In genomic region chr2:128495996-128496547, GRCh38 we compare ENCODE assay signal across 14 cellular contexts.
DNase-seq lines count a peak whose midpoint lies in the region; ATAC-seq and TF ChIP-seq lines count a peak whose summit lies in the region.
"Had no signal": no experiment of that assay in that cellular context is flagged by ENCODE, and none has a peak within 500 bp of the region (broad histone marks: within the 10 kb centered on the region; RNA-seq: fewer than 3 reads in every experiment).

No MANE protein-coding gene starts in this region.

- H3K27ac ChIP-seq in DND-41 (ENCODE audit: low read length): no peak overlapping the region
- H3K27ac ChIP-seq in testis: peak overlapping the region in 1 of 2 donors; percentile 15
- H3K27ac ChIP-seq in colonic mucosa: no peak overlapping the region
- H3K27ac ChIP-seq: Peyer's patch had no signal

- TF ChIP-seq POLR2A in testis (IDR thresholded peaks at IDR 0.05): no peak

- 91 to 96% methylated on average over 4 of the region's 4 CpGs for WGBS in testis, 2 donors

- intact Hi-C loops in testis (cut with DNase I; ENCODE audit: low total_unique reads) (no loop called here), colonic mucosa (cut with DNase I) (no loop called here)

- H3K9me3 ChIP-seq in DND-41 (ENCODE audit: insufficient read depth, low read length, severe bottlenecking) (no peaks in the 10 kb centered on the region), MG63 (no peaks in the 10 kb centered on the region), testis (no peaks in the 10 kb centered on the region), colonic mucosa (no peaks in the 10 kb centered on the region)
- H3K9me3 ChIP-seq: Peyer's patch had no signal

- H3K4me3 ChIP-seq in DND-41 (ENCODE audit: low read depth in 1 of 2, low read length in 2 of 2) (no peak overlapping the region), MG63 (no peak overlapping the region), testis (no peak overlapping the region), colonic mucosa (no peak overlapping the region)
- H3K4me3 ChIP-seq: Peyer's patch had no signal

- H3K4me1 ChIP-seq in DND-41 (ENCODE audit: insufficient read depth, low read length) (peaks cover 29% of the 10 kb centered on the region), testis (peaks cover 36% of the 10 kb centered on the region), colonic mucosa (no peaks in the 10 kb centered on the region)
- H3K4me1 ChIP-seq: Peyer's patch had no signal

- no peaks in the 10 kb centered on the region for H4K20me1 ChIP-seq in DND-41 (ENCODE audit: insufficient read depth, low read length)

- no peaks in the 10 kb centered on the region for H3K36me3 ChIP-seq in DND-41 (ENCODE audit: insufficient read depth, low read length)
- H3K36me3 ChIP-seq in MG63: no peaks in the 10 kb centered on the region
- H3K36me3 ChIP-seq in testis (ENCODE audit: low read depth, missing control alignments): no peaks in the 10 kb centered on the region
- no peaks in the 10 kb centered on the region for H3K36me3 ChIP-seq in colonic mucosa
- H3K36me3 ChIP-seq: Peyer's patch had no signal

- no peak overlapping the region for H2AFZ ChIP-seq in DND-41 (ENCODE audit: low read depth, low read length)

- ATAC-seq in DND-41 (ENCODE audit: insufficient read depth, low read depth) (no peak), left lobe of liver (no peak)

- no peak for TF ChIP-seq CTCF in DND-41 (IDR thresholded peaks at IDR 0.05; ENCODE audit: borderline replicate concordance, extremely low read depth, low read length, poor library complexity, severe bottlenecking)
- TF ChIP-seq CTCF in testis (IDR thresholded peaks at IDR 0.05): no peak
- TF ChIP-seq CTCF in colonic mucosa (IDR thresholded peaks at IDR 0.05): no peak

- H3K79me2 ChIP-seq in DND-41 (ENCODE audit: insufficient read depth, low read length): no peaks in the 10 kb centered on the region

- H3K27me3 ChIP-seq in DND-41 (ENCODE audit: insufficient read depth, low read length, poor library complexity) (no peaks in the 10 kb centered on the region), MG63 (no peaks in the 10 kb centered on the region), testis (no peaks in the 10 kb centered on the region), colonic mucosa (no peaks in the 10 kb centered on the region)
- H3K27me3 ChIP-seq: Peyer's patch had no signal

- peak; percentile 2 for DNase-seq in DND-41
- peak; percentile 69 for DNase-seq in MG63
- DNase-seq in left lobe of liver (ENCODE audit: low spot score): peak; percentile 16
- DNase-seq in testis: peak; percentile 12
- no peak for DNase-seq in colonic mucosa
- no peak for DNase-seq in T-helper 1 cell
- DNase-seq in NCI-H2171 treated with DMSO at 0.1 percent for 48 hours (lab: John Stamatoyannopoulos, UW): no peak
- DNase-seq: GDM1, NCI-H1105, NCI-H2081, NCI-H2171, NCI-H524 treated with DMSO at 0.1 percent for 48 hours, NCI-H82 had no signal

- H3K9ac ChIP-seq in DND-41 (ENCODE audit: low read depth, low read length) (no peak overlapping the region), colonic mucosa (ENCODE audit: low read depth in 2 of 2, low read length in 2 of 2) (no peak overlapping the region)

- no peak overlapping the region for H3K4me2 ChIP-seq in DND-41 (ENCODE audit: insufficient read depth, low read length)

Comparison
In these comparisons a context has a peak if more than half of its experiments do, and no peak if none do; other contexts are left out.
1. DNase-seq: peak in DND-41 (single experiment), MG63 (single experiment), left lobe of liver (single experiment) and testis (single experiment); none in colonic mucosa (single experiment), T-helper 1 cell (0 of 5) and NCI-H2171 treated with DMSO at 0.1 percent for 48 hours (single experiment).